Comparison of ENCODE assay signal across 18 cellular contexts in the genomic region with DNA sequence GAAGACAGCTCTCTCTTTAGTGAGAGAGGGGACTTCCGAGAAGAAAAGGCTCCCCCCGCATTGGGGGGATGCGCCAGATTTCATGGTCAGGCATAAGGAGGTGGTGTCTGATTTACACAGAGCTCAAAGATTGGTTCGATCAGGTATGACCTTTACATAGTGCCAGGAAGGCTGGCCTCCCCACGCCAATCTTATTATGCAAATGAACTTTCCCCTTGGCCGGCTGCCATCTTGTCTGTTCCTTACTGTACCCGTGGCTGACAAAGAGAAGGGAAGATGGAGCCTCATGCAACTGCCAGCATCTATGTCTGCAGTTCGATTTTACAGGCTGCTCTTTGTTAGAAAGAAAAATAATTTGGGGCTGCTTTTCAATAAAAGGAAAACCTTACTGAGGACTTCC.
A peak's percentile ranks its signal among the peaks of the same experiment; 100 is the strongest.
DNase-seq lines count a peak whose midpoint lies in the region; ATAC-seq, FAIRE-seq and TF ChIP-seq lines count a peak whose summit lies in the region.
"Had no signal": no experiment of that assay in that cellular context is flagged by ENCODE, and none has a peak within 500 bp of the region (broad histone marks: within the 10 kb centered on the region; RNA-seq: fewer than 3 reads in every experiment).

No MANE protein-coding gene starts in this region.

- FAIRE-seq in HepG2 (lab: Jason Lieb, UNC), result no peak

- no peak overlapping the region for H3K27ac Mint-ChIP-seq in neural progenitor cell
- H3K27ac Mint-ChIP-seq: stimulated activated naive CD8-positive, alpha-beta T cell treated with anti-CD3 and anti-CD28 coated beads, Interleukin-15, amount 100 ng/mL, for 72 hours had no signal

- no peaks in the 10 kb centered on the region for H3K4me1 Mint-ChIP-seq in neural progenitor cell
- H3K4me1 Mint-ChIP-seq: stimulated activated naive CD8-positive, alpha-beta T cell treated with anti-CD3 and anti-CD28 coated beads, Interleukin-15, amount 100 ng/mL, for 72 hours had no signal

- WGBS in HepG2 (ENCODE audit: low lambda C conversion rate), result 29% methylated on average over 8 of the region's 8 CpGs

- BruUV-seq in HepG2 (replicated peaks; lab: Mats Ljungman, UMichigan), result no TSS peak

- TF ChIP-seq EP300 in HepG2 (IDR thresholded peaks at IDR 0.05; ENCODE audit: low read depth in 2 of 2, low read length in 2 of 2) (no peak), HepG2 (CRISPR knock-in tag; IDR thresholded peaks at IDR 0.05; ENCODE audit: borderline replicate concordance) (no peak)

- no peaks in the 10 kb centered on the region for H3K9me3 Mint-ChIP-seq in neural progenitor cell
- H3K9me3 Mint-ChIP-seq: stimulated activated naive CD8-positive, alpha-beta T cell treated with anti-CD3 and anti-CD28 coated beads, Interleukin-15, amount 100 ng/mL, for 72 hours had no signal

- H3K36me3 Mint-ChIP-seq in neural progenitor cell, result no peaks in the 10 kb centered on the region

- H3K4me3 Mint-ChIP-seq in neural progenitor cell, result no peak overlapping the region
- H3K4me3 Mint-ChIP-seq: stimulated activated naive CD8-positive, alpha-beta T cell treated with anti-CD3 and anti-CD28 coated beads, Interleukin-15, amount 100 ng/mL, for 72 hours had no signal

- TF ChIP-seq POLR2A in HepG2 (IDR thresholded peaks at IDR 0.05; ENCODE audit: insufficient read depth in 1 of 2, low read depth in 2 of 2, low read length in 2 of 2), result no peak

- POLR2A ChIA-PET in GM10248 (lab: Yijun Ruan, JAX), result no interaction called here
- POLR2A ChIA-PET in HepG2 (lab: Yijun Ruan, JAX), result no interaction called here

- intact Hi-C loops in HepG2 (cut with micrococcal nuclease; ENCODE audit: unreplicated experiment), result no loop called here

- H2AFZ ChIP-seq in neural progenitor cell (replicated peaks) (peak overlapping the region; percentile 50), HepG2 (ENCODE audit: low read length) (no peak overlapping the region)

- TF ChIP-seq RAD21 in HepG2 (CRISPR knock-in tag; IDR thresholded peaks at IDR 0.05), result no peak

- H3K4me1 ChIP-seq in neural progenitor cell (no peaks in the 10 kb centered on the region), HepG2 (ENCODE audit: insufficient read depth, low read length) (no peaks in the 10 kb centered on the region)
- H3K4me1 ChIP-seq: psoas muscle had no signal

- H3K36me3 ChIP-seq in MG63, result no peaks in the 10 kb centered on the region
- no peaks in the 10 kb centered on the region for H3K36me3 ChIP-seq in neural progenitor cell
- no peaks in the 10 kb centered on the region for H3K36me3 ChIP-seq in HepG2 (replicated peaks in 1 of 2; ENCODE audit: control insufficient read depth in 1 of 2, insufficient read depth in 2 of 2, low read length in 2 of 2)
- H3K36me3 ChIP-seq: neutrophil had no signal

- no peaks in the 10 kb centered on the region for H3F3A ChIP-seq in neural progenitor cell (ENCODE audit: low read depth)

- H3K27ac ChIP-seq in neural progenitor cell (no peak overlapping the region), HepG2 (ENCODE audit: extremely low read length, insufficient read depth, low read length) (no peak overlapping the region)
- H3K27ac ChIP-seq: epithelial cell of prostate, neutrophil, psoas muscle had no signal

- DNase-seq in DMS153 treated with DMSO at 0.1 percent for 48 hours (lab: John Stamatoyannopoulos, UW; ENCODE audit: unreplicated experiment) (peak; percentile 35), MG63 (peak; percentile 12), NCI-H69 (lab: John Stamatoyannopoulos, UW) (peak; percentile 78), neural progenitor cell (ENCODE audit: low spot score) (no peak), GDM1 (lab: John Stamatoyannopoulos, UW) (no peak), GM10248 (ENCODE audit: extremely low spot score) (no peak), HepG2 (ENCODE audit: low spot score) (no peak)
- DNase-seq: activated CD8-positive, alpha-beta memory T cell treated with anti-CD3 and anti-CD28 coated beads, Interleukin-2, amount 50 U/mL, for 4 hours; activated effector memory CD4-positive, alpha-beta T cell treated with anti-CD3 and anti-CD28 coated beads, Interleukin-2, amount 50 U/mL, for 16 hours; effector CD4-positive, alpha-beta T cell; GOT3; mammary epithelial cell; NCI-H1694; psoas muscle; stimulated activated naive CD8-positive, alpha-beta T cell treated with anti-CD3 and anti-CD28 coated beads, Interleukin-15, amount 100 ng/mL, for 72 hours; trophoblast cell had no signal

- H3K9me3 ChIP-seq in MG63 (peaks cover 3% of the 10 kb centered on the region), neural progenitor cell (ENCODE audit: low read depth) (peaks cover 3% of the 10 kb centered on the region), HepG2 (ENCODE audit: low read length) (peaks cover 26% of the 10 kb centered on the region; the same call in 1 of the 2 replicates)
- H3K9me3 ChIP-seq: neutrophil, psoas muscle had no signal

- H3K4me2 ChIP-seq in neural progenitor cell (no peak overlapping the region), HepG2 (ENCODE audit: low read depth, low read length) (no peak overlapping the region)

- no peaks in the 10 kb centered on the region for H4K20me1 ChIP-seq in neural progenitor cell (ENCODE audit: low read depth)
- no peaks in the 10 kb centered on the region for H4K20me1 ChIP-seq in HepG2 (ENCODE audit: insufficient read depth, low read length)

- CTCF ChIA-PET in GM10248 (lab: Yijun Ruan, JAX) (no interaction called here), HepG2 (lab: Yijun Ruan, JAX; ENCODE audit: low intra/inter-chr PET ratio, low total read pairs) (no interaction called here)

- H3K27me3 ChIP-seq in MG63, result peaks cover 10% of the 10 kb centered on the region
- no peaks in the 10 kb centered on the region for H3K27me3 ChIP-seq in neural progenitor cell
- no peaks in the 10 kb centered on the region for H3K27me3 ChIP-seq in HepG2 (ENCODE audit: control insufficient read depth in 1 of 2, insufficient read depth in 2 of 2, low read length in 2 of 2)
- H3K27me3 ChIP-seq: neutrophil had no signal

- in situ Hi-C loops in HepG2 (cut with HindIII; ENCODE audit: extremely low pct_ligation_motif_present, low pct_unique_long_range_greater_than_20kb), result no loop called here

- H3K4me3 ChIP-seq in MG63, result no peak overlapping the region
- no peak overlapping the region for H3K4me3 ChIP-seq in neural progenitor cell
- no peak overlapping the region for H3K4me3 ChIP-seq in HepG2 (replicated peaks in 1 of 3; ENCODE audit: insufficient read depth in 1 of 3, low read depth in 2 of 3, low read length in 3 of 3)
- H3K4me3 ChIP-seq: psoas muscle had no signal

- no peak overlapping the region for H3K9ac ChIP-seq in neural progenitor cell
- H3K9ac ChIP-seq in HepG2 (ENCODE audit: insufficient read depth, low read depth, low read length), result no peak overlapping the region

- H3K79me2 ChIP-seq in neural progenitor cell (ENCODE audit: low read depth) (no peaks in the 10 kb centered on the region), HepG2 (ENCODE audit: insufficient read depth, low read length) (no peaks in the 10 kb centered on the region)

- no peak for ATAC-seq in HepG2
- ATAC-seq: psoas muscle; stimulated activated naive CD8-positive, alpha-beta T cell treated with anti-CD3 and anti-CD28 coated beads, Interleukin-15, amount 100 ng/mL, for 72 hours had no signal

- no peaks in the 10 kb centered on the region for H3K27me3 Mint-ChIP-seq in neural progenitor cell (ENCODE audit: insufficient read depth, low read depth)
- H3K27me3 Mint-ChIP-seq: stimulated activated naive CD8-positive, alpha-beta T cell treated with anti-CD3 and anti-CD28 coated beads, Interleukin-15, amount 100 ng/mL, for 72 hours had no signal

- TF ChIP-seq CTCF in neural progenitor cell (IDR thresholded peaks at IDR 0.05) (no peak), GM10248 (IDR thresholded peaks at IDR 0.05; ENCODE audit: control extremely low read depth, extremely low read depth, low read depth, missing control alignments) (no peak), HepG2 (CRISPR knock-in tag; IDR thresholded peaks at IDR 0.05) (no peak)

TF ChIP-seq in HepG2, 621 proteins besides CTCF, POLR2A, EP300 and RAD21:
- TF ChIP-seq BHLHE40 (IDR thresholded peaks at IDR 0.05; ENCODE audit: low read length) (no peak), POLR2G (IDR thresholded peaks at IDR 0.05; ENCODE audit: low read depth, low read length) (no peak), ATF7 (IDR thresholded peaks at IDR 0.05) (no peak), ATF7 (CRISPR knock-in tag; IDR thresholded peaks at IDR 0.05) (no peak), WIZ (CRISPR knock-in tag; IDR thresholded peaks at IDR 0.05) (no peak), KAT8 (CRISPR knock-in tag; IDR thresholded peaks at IDR 0.05) (no peak), ZNF782 (CRISPR knock-in tag; IDR thresholded peaks at IDR 0.05; ENCODE audit: borderline replicate concordance) (no peak), ZNF883 (CRISPR knock-in tag; IDR thresholded peaks at IDR 0.05; ENCODE audit: not compliant biosample characterization) (no peak), KDM4B (CRISPR knock-in tag; IDR thresholded peaks at IDR 0.05) (no peak), HDAC1 (CRISPR knock-in tag; IDR thresholded peaks at IDR 0.05) (no peak), ZNF749 (CRISPR knock-in tag; IDR thresholded peaks at IDR 0.05; ENCODE audit: borderline replicate concordance) (no peak)
- TF ChIP-seq, protein P1, sequence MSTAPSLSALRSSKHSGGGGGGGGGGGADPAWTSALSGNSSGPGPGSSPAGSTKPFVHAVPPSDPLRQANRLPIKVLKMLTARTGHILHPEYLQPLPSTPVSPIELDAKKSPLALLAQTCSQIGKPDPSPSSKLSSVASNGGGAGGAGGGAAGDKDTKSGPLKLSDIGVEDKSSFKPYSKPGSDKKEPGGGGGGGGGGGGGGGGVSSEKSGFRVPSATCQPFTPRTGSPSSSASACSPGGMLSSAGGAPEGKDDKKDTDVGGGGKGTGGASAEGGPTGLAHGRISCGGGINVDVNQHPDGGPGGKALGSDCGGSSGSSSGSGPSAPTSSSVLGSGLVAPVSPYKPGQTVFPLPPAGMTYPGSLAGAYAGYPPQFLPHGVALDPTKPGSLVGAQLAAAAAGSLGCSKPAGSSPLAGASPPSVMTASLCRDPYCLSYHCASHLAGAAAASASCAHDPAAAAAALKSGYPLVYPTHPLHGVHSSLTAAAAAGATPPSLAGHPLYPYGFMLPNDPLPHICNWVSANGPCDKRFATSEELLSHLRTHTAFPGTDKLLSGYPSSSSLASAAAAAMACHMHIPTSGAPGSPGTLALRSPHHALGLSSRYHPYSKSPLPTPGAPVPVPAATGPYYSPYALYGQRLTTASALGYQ (CRISPR knock-in tag; IDR thresholded peaks at IDR 0.05), result no peak
- TF ChIP-seq, protein P2, sequence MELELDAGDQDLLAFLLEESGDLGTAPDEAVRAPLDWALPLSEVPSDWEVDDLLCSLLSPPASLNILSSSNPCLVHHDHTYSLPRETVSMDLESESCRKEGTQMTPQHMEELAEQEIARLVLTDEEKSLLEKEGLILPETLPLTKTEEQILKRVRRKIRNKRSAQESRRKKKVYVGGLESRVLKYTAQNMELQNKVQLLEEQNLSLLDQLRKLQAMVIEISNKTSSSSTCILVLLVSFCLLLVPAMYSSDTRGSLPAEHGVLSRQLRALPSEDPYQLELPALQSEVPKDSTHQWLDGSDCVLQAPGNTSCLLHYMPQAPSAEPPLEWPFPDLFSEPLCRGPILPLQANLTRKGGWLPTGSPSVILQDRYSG (CRISPR knock-in tag; IDR thresholded peaks at IDR 0.05), result no peak

Comparison
In these comparisons a context has a peak if more than half of its experiments do, and no peak if none do; other contexts are left out.
1. DNase-seq: peak in DMS153 treated with DMSO at 0.1 percent for 48 hours (single experiment), MG63 (single experiment) and NCI-H69 (single experiment); none in neural progenitor cell (single experiment), GDM1 (single experiment), GM10248 (single experiment) and HepG2 (single experiment).